In the genomic region with DNA sequence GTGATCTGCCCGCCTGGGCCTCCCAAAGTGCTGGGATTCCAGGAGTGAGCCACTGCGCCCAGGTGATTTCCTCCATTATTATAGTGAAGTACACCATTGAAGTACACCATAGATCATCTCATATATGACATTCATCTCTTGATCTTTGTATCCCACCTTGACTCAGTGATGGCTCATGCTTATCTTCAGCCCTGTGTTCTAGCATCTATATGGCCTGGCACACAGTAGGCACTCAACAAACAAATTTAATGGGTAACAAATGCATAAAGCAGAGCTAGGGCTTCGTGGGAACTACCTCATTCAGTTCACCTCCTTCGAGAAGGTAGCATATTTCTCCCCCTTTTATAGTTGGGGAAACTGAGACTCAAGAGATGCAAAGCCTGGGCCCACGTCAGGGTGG, we compare ENCODE assay signal across 7 cellular contexts. TPM values are rescaled to one million over a fixed set of nuclear protein-coding genes. Genes with fewer than 3 reads are reported as not detected.
A peak's percentile ranks its signal among the peaks of the same experiment; 100 is the strongest.
DNase-seq lines count a peak whose midpoint lies in the region; ATAC-seq and TF ChIP-seq lines count a peak whose summit lies in the region.
"Had no signal": no experiment of that assay in that cellular context is flagged by ENCODE, and none has a peak within 500 bp of the region (broad histone marks: within the 10 kb centered on the region; RNA-seq: fewer than 3 reads in every experiment).

No MANE protein-coding gene starts in this region.

- no peaks in the 10 kb centered on the region for H3K9me3 ChIP-seq in esophagus squamous epithelium
- no peaks in the 10 kb centered on the region for H3K9me3 ChIP-seq in testis

- H3K27me3 ChIP-seq in esophagus squamous epithelium = no peaks in the 10 kb centered on the region
- no peaks in the 10 kb centered on the region for H3K27me3 ChIP-seq in testis

- H3K4me3 ChIP-seq in esophagus squamous epithelium (peak overlapping the region; percentile 58 to 81 (median 72)), testis (peak overlapping the region; percentile 67 to 70)

- H3K4me3 Mint-ChIP-seq in activated T-cell treated with anti-CD3 and anti-CD28 coated beads, Interleukin-2, amount 50 U/mL, for 24 hours = peak overlapping the region; percentile 79

- TF ChIP-seq POLR2A in esophagus squamous epithelium (IDR thresholded peaks at IDR 0.05) = no peak
- no peak for TF ChIP-seq POLR2A in testis (IDR thresholded peaks at IDR 0.05)

- no peaks in the 10 kb centered on the region for H3K27me3 Mint-ChIP-seq in activated T-cell treated with anti-CD3 and anti-CD28 coated beads, Interleukin-2, amount 50 U/mL, for 24 hours

- WGBS in esophagus squamous epithelium, 2 donors = 73% methylated on average over 5 of the region's 5 CpGs
- 62 to 68% methylated on average over 5 of the region's 5 CpGs for WGBS in testis, 2 donors

- DNase-seq in activated T-cell treated with anti-CD3 and anti-CD28 coated beads, Interleukin-2, amount 50 U/mL, for 24 hours = no peak
- DNase-seq in activated T-cell treated with anti-CD3 and anti-CD28 coated beads, Interleukin-2, amount 50 U/mL, for 1 hour = no peak
- DNase-seq in esophagus squamous epithelium (lab: John Stamatoyannopoulos, UW) (no peak), testis (no peak), DMS79 (lab: John Stamatoyannopoulos, UW) (no peak)

- no peaks in the 10 kb centered on the region for H3K9me3 Mint-ChIP-seq in activated T-cell treated with anti-CD3 and anti-CD28 coated beads, Interleukin-2, amount 50 U/mL, for 24 hours

- ATAC-seq in GM18870 (IDR thresholded peaks at IDR 0.05; ENCODE audit: unreplicated experiment) = no peak

- H3K27ac Mint-ChIP-seq in activated T-cell treated with anti-CD3 and anti-CD28 coated beads, Interleukin-2, amount 50 U/mL, for 24 hours = peak overlapping the region; percentile 71

- peaks cover 0 to 19% (median 0%) of the 10 kb centered on the region in 3 donors for H3K36me3 ChIP-seq in esophagus squamous epithelium
- H3K36me3 ChIP-seq in testis (ENCODE audit: low read depth, missing control alignments) = no peaks in the 10 kb centered on the region
- H3K36me3 ChIP-seq: cardiac muscle cell had no signal

- intact Hi-C loops in esophagus squamous epithelium (cut with DNase I) = loop anchor here (10.0 kb wide), 1 partner anchor 101 kb away; the partner anchor contains the start of gene CTCF
- intact Hi-C loops in testis (cut with DNase I; ENCODE audit: low total_unique reads) = no loop called here

- peaks cover 32% of the 10 kb centered on the region for H3K4me1 Mint-ChIP-seq in activated T-cell treated with anti-CD3 and anti-CD28 coated beads, Interleukin-2, amount 50 U/mL, for 24 hours (ENCODE audit: low read depth)

- H3K4me1 ChIP-seq in esophagus squamous epithelium (peaks cover 23 to 47% (median 28%) of the 10 kb centered on the region in 3 donors), testis (peaks cover 17% of the 10 kb centered on the region)

- peaks cover 21% of the 10 kb centered on the region for H3K36me3 Mint-ChIP-seq in activated T-cell treated with anti-CD3 and anti-CD28 coated beads, Interleukin-2, amount 50 U/mL, for 24 hours (ENCODE audit: low read depth)

- no peak for TF ChIP-seq CTCF in esophagus squamous epithelium (IDR thresholded peaks at IDR 0.05)
- no peak for TF ChIP-seq CTCF in testis (IDR thresholded peaks at IDR 0.05)

- H3K27ac ChIP-seq in esophagus squamous epithelium (peak overlapping the region in 1 of 4 donors; percentile 94), testis (no peak overlapping the region)
- H3K27ac ChIP-seq: cardiac muscle cell had no signal

RNA-seq across cellular contexts. Expression of gene ENKD1, which starts 1.0 kb away (rescaled TPM):
- total RNA-seq in esophagus squamous epithelium (10 to 100 TPM in 3 of 4 donors, 1 to 10 TPM in 1; 6.1 to 12.9 (median 12.2) TPM), testis (10 to 100 TPM; 37.7 to 47.5 TPM)
- polyA plus RNA-seq in testis (ENCODE audit: insufficient read depth, low read depth, low replicate concordance) = 53.3 TPM

RNA-seq across cellular contexts. Expression of gene C16orf86, which starts 1.0 kb away (rescaled TPM):
- total RNA-seq in esophagus squamous epithelium = 1 to 10 TPM in 3 of 4 donors, not detected in 1; 1.1 to 3.1 (median 2.4) TPM
- 10 to 100 TPM; 38.7 to 43.4 TPM for total RNA-seq in testis
- polyA plus RNA-seq in testis (ENCODE audit: insufficient read depth, low read depth, low replicate concordance) = 77.9 TPM

RNA-seq across cellular contexts. Expression of gene PARD6A, which starts 4.8 kb away (rescaled TPM):
- total RNA-seq in esophagus squamous epithelium (1 to 10 TPM; 1.1 to 2.3 (median 2.1) TPM), testis (10 to 100 TPM; 30.0 to 80.1 TPM)
- polyA plus RNA-seq in testis (ENCODE audit: insufficient read depth, low read depth, low replicate concordance) = 35.4 TPM

RNA-seq across cellular contexts. Expression of gene ACD, which starts 5.5 kb away (rescaled TPM):
- total RNA-seq in esophagus squamous epithelium (10 to 100 TPM in 2 of 4 donors, 1 to 10 TPM in 2; 5.7 to 18.7 (median 8.8) TPM), testis (10 to 100 TPM; 44.7 to 48.3 TPM)
- 40.3 TPM for polyA plus RNA-seq in testis (ENCODE audit: insufficient read depth, low read depth, low replicate concordance)

RNA-seq across cellular contexts. Expression of gene CARMIL2, which starts 20.7 kb away (rescaled TPM):
- total RNA-seq in esophagus squamous epithelium = 1 to 10 TPM in 2 of 4 donors, under 1 TPM in 2; 0.64 to 3.1 (median 1.6) TPM
- 1 to 10 TPM; 5.6 to 7.9 TPM for total RNA-seq in testis
- 3.1 TPM for polyA plus RNA-seq in testis (ENCODE audit: insufficient read depth, low read depth, low replicate concordance)

Comparison
In these comparisons a context has a peak if more than half of its experiments do, and no peak if none do; other contexts are left out.
1. RNA of gene C16orf86, which starts 1.0 kb away (total RNA-seq): 38.7 to 43.4 TPM in testis; 1.1 to 3.1 TPM in esophagus squamous epithelium; every median in the first group is over 4 times any median in the second.
2. RNA of gene PARD6A, which starts 4.8 kb away (total RNA-seq): 30.0 to 80.1 TPM in testis; 1.1 to 2.3 TPM in esophagus squamous epithelium; every median in the first group is over 4 times any median in the second.